In the genomic region with DNA sequence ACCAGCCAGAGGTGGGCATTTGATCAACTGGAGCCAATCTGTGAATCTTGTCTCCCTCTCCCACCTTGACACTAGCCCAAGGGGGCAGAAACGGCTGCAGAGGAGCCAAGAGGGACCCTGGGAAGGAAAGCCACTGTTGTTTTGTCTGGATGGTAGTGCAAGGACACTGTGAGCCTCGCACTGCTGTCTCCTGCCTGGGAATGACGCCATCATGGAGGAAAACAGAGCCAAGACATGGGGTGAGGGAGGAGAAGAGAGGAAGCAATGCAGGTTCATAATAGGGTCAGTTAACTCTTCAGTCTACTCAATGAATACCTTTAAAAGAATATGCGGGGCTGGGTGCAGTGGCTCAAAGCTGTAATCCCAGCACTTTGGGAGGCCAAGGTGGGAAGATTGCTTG, we compare ENCODE assay signal across 1 cellular context.
TF ChIP-seq lines count a peak whose summit lies in the region.

No MANE protein-coding gene starts in this region.

TF ChIP-seq in A549, 52 proteins besides CTCF, POLR2A, EP300 and RAD21 (continued from another document):
- no peak for TF ChIP-seq PBX3 (IDR thresholded peaks at IDR 0.05)
- TF ChIP-seq CHD4 (IDR thresholded peaks at IDR 0.05; ENCODE audit: borderline replicate concordance) = no peak
